In the genomic region with DNA sequence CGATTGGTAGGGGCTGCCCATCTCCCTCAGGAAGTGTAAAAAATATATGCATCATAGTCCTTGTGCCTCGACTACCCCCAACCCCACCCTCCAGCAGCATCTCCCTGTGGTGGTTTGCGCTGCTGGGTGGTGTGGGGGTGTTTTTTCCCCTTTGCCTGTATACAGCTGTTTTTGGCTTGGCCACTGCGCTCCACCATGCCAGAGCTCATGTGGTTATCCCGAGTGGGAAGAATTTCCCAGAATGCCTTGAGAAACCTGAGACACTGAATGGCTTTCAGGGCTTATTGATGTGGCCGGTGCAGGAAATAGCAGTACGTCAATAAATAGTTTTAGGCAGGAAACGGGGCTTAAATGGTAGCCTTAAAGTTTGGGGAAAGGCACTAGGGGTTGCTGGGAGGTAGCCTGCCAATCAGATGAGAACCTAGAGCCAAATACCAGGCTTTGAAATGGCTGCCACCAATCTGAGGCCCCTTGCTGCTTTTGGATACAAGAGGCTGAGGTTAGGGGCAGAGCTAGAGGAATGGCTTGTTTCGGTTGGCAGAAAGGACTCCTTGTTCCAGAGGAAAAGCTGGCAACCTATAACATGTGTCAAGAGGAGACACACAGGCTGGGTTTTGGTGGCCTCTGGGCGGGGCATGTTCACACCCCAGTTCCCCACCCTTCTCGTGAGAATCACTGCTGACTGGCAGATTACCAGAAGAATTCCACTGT, we compare ENCODE assay signal across 10 cellular contexts.
DNase-seq lines count a peak whose midpoint lies in the region; ATAC-seq and TF ChIP-seq lines count a peak whose summit lies in the region.
"Had no signal": no experiment of that assay in that cellular context is flagged by ENCODE, and none has a peak within 500 bp of the region (broad histone marks: within the 10 kb centered on the region; RNA-seq: fewer than 3 reads in every experiment).

No MANE protein-coding gene starts in this region.

- BruUV-seq in Caco-2 (replicated peaks; lab: Mats Ljungman, UMichigan): no TSS peak

- intact Hi-C loops in dendritic cell treated with granulocyte-macrophage colony-stimulating factor and Interleukin-4, amounts not matched to agents 40 ng/mL and 50 ng/mL, for 4 days (cut with micrococcal nuclease): no loop called here
- intact Hi-C loops in Caco-2 (cut with micrococcal nuclease; ENCODE audit: unreplicated experiment): no loop called here

- H3K4me1 Mint-ChIP-seq in dendritic cell treated with granulocyte-macrophage colony-stimulating factor and Interleukin-4, amounts not matched to agents 40 ng/mL and 50 ng/mL, for 4 days (ENCODE audit: low read depth): peaks cover 28% of the 10 kb centered on the region
- peaks cover 36 to 39% of the 10 kb centered on the region in 2 donors for H3K4me1 Mint-ChIP-seq in natural killer cell treated with Interleukin-12 subunit alpha and Interleukin-12 subunit beta and Interleukin-15 and Interleukin-18, amount 100 ng/mL, for 72 hours (ENCODE audit: low read depth in 2 of 2)
- no peaks in the 10 kb centered on the region for H3K4me1 Mint-ChIP-seq in Caco-2 (ENCODE audit: low read depth, unreplicated experiment)

- POLR2A ChIA-PET in Caco-2 (lab: Charles Lee): no interaction called here

- peaks cover 0 to 42% (median 11%) of the 10 kb centered on the region in 11 experiments; a peak in 9 of 22 replicates for H3K36me3 ChIP-seq in BLaER1 treated with 17β-estradiol and CSF1 and Interleukin-3, amounts not matched to agents 10 nM and 100 nM
- H3K36me3 ChIP-seq in Caco-2 (ENCODE audit: control insufficient read depth, insufficient read depth, low read length): no peaks in the 10 kb centered on the region

- CTCF ChIA-PET in Caco-2 (lab: Charles Lee): no interaction called here

- DNase-seq in T follicular helper cell (ENCODE audit: low read depth) (peak; percentile 27), middle frontal gyrus (ENCODE audit: extremely low spot score, low spot score) (no peak), Caco-2 (no peak), mucosa of gallbladder (ENCODE audit: low spot score) (no peak)
- DNase-seq in natural killer cell treated with Interleukin-12 subunit alpha and Interleukin-12 subunit beta and Interleukin-15 and Interleukin-18, amount 100 ng/mL, for 72 hours (ENCODE audit: low spot score): peak; percentile 34
- DNase-seq: NCI-H748 treated with DMSO at 0.1 percent for 48 hours had no signal

- peak overlapping the region in 8 of 11 experiments; percentile 8 to 54 (median 42); a peak in 10 of 22 replicates for H3K27ac ChIP-seq in BLaER1 treated with 17β-estradiol and CSF1 and Interleukin-3, amounts not matched to agents 10 nM and 100 nM

- no peak overlapping the region for H3K4me3 Mint-ChIP-seq in dendritic cell treated with granulocyte-macrophage colony-stimulating factor and Interleukin-4, amounts not matched to agents 40 ng/mL and 50 ng/mL, for 4 days
- H3K4me3 Mint-ChIP-seq in natural killer cell treated with Interleukin-12 subunit alpha and Interleukin-12 subunit beta and Interleukin-15 and Interleukin-18, amount 100 ng/mL, for 72 hours: no peak overlapping the region
- no peak overlapping the region for H3K4me3 Mint-ChIP-seq in Caco-2 (ENCODE audit: unreplicated experiment)
- H3K4me3 Mint-ChIP-seq: neural crest cell had no signal

- no peaks in the 10 kb centered on the region for H3K27me3 Mint-ChIP-seq in dendritic cell treated with granulocyte-macrophage colony-stimulating factor and Interleukin-4, amounts not matched to agents 40 ng/mL and 50 ng/mL, for 4 days
- H3K27me3 Mint-ChIP-seq in natural killer cell treated with Interleukin-12 subunit alpha and Interleukin-12 subunit beta and Interleukin-15 and Interleukin-18, amount 100 ng/mL, for 72 hours: no peaks in the 10 kb centered on the region
- no peaks in the 10 kb centered on the region for H3K27me3 Mint-ChIP-seq in Caco-2 (ENCODE audit: insufficient read depth, unreplicated experiment)

- TF ChIP-seq CTCF in Caco-2 (IDR thresholded peaks at IDR 0.05; ENCODE audit: insufficient read depth in 1 of 2, low read depth in 1 of 2, low read length in 1 of 2, severe bottlenecking in 1 of 2, unreplicated experiment in 1 of 2): no peak

- H3K4me3 ChIP-seq in BLaER1 treated with 17β-estradiol and CSF1 and Interleukin-3, amounts not matched to agents 10 nM and 100 nM: no peak overlapping the region
- no peak overlapping the region for H3K4me3 ChIP-seq in Caco-2 (ENCODE audit: low read depth, low read length)

- H3K9ac ChIP-seq in BLaER1 treated with 17β-estradiol and CSF1 and Interleukin-3, amounts not matched to agents 10 nM and 100 nM: no peak overlapping the region

- peaks cover 41% of the 10 kb centered on the region for H3K36me3 Mint-ChIP-seq in dendritic cell treated with granulocyte-macrophage colony-stimulating factor and Interleukin-4, amounts not matched to agents 40 ng/mL and 50 ng/mL, for 4 days (ENCODE audit: low read depth)
- no peaks in the 10 kb centered on the region for H3K36me3 Mint-ChIP-seq in natural killer cell treated with Interleukin-12 subunit alpha and Interleukin-12 subunit beta and Interleukin-15 and Interleukin-18, amount 100 ng/mL, for 72 hours
- peaks cover 8% of the 10 kb centered on the region for H3K36me3 Mint-ChIP-seq in Caco-2 (ENCODE audit: insufficient read depth, unreplicated experiment)

- H3K4me2 ChIP-seq in BLaER1 treated with 17β-estradiol and CSF1 and Interleukin-3, amounts not matched to agents 10 nM and 100 nM: peak overlapping the region; percentile 34 to 85 (median 68)

- peaks cover 23 to 54% (median 42%) of the 10 kb centered on the region in 10 experiments for H3K4me1 ChIP-seq in BLaER1 treated with 17β-estradiol and CSF1 and Interleukin-3, amounts not matched to agents 10 nM and 100 nM
- peaks cover 9% of the 10 kb centered on the region for H3K4me1 ChIP-seq in Caco-2

- peak overlapping the region; percentile 20 for H3K27ac Mint-ChIP-seq in dendritic cell treated with granulocyte-macrophage colony-stimulating factor and Interleukin-4, amounts not matched to agents 40 ng/mL and 50 ng/mL, for 4 days
- peak overlapping the region; percentile 47 to 78 for H3K27ac Mint-ChIP-seq in natural killer cell treated with Interleukin-12 subunit alpha and Interleukin-12 subunit beta and Interleukin-15 and Interleukin-18, amount 100 ng/mL, for 72 hours
- H3K27ac Mint-ChIP-seq in Caco-2 (ENCODE audit: unreplicated experiment): no peak overlapping the region

- peaks cover 0 to 4% (median 0%) of the 10 kb centered on the region in 11 experiments; a peak in 1 of 22 replicates for H3K9me3 ChIP-seq in BLaER1 treated with 17β-estradiol and CSF1 and Interleukin-3, amounts not matched to agents 10 nM and 100 nM (replicated peaks in 1 of 11)
- no peaks in the 10 kb centered on the region for H3K9me3 ChIP-seq in Caco-2

- peak in 1 of 2 donors; percentile 19 for ATAC-seq in natural killer cell treated with Interleukin-12 subunit alpha and Interleukin-12 subunit beta and Interleukin-15 and Interleukin-18, amount 100 ng/mL, for 72 hours
- no peak for ATAC-seq in HG02763 (IDR thresholded peaks at IDR 0.05; ENCODE audit: unreplicated experiment)

- no peaks in the 10 kb centered on the region for H3K27me3 ChIP-seq in BLaER1 treated with 17β-estradiol and CSF1 and Interleukin-3, amounts not matched to agents 10 nM and 100 nM
- no peaks in the 10 kb centered on the region for H3K27me3 ChIP-seq in Caco-2 (replicated peaks; ENCODE audit: control insufficient read depth, insufficient read depth, low read length)

- no peaks in the 10 kb centered on the region for H3K9me3 Mint-ChIP-seq in dendritic cell treated with granulocyte-macrophage colony-stimulating factor and Interleukin-4, amounts not matched to agents 40 ng/mL and 50 ng/mL, for 4 days
- H3K9me3 Mint-ChIP-seq in natural killer cell treated with Interleukin-12 subunit alpha and Interleukin-12 subunit beta and Interleukin-15 and Interleukin-18, amount 100 ng/mL, for 72 hours: no peaks in the 10 kb centered on the region
- no peaks in the 10 kb centered on the region for H3K9me3 Mint-ChIP-seq in Caco-2 (ENCODE audit: unreplicated experiment)
- H3K9me3 Mint-ChIP-seq: neural crest cell had no signal

- no peaks in the 10 kb centered on the region for H4K20me1 ChIP-seq in BLaER1 treated with 17β-estradiol and CSF1 and Interleukin-3, amounts not matched to agents 10 nM and 100 nM

Comparison
In these comparisons a context has a peak if more than half of its experiments do, and no peak if none do; other contexts are left out.
1. DNase-seq: peak in T follicular helper cell (single experiment) and natural killer cell treated with Interleukin-12 subunit alpha and Interleukin-12 subunit beta and Interleukin-15 and Interleukin-18, amount 100 ng/mL, for 72 hours (single experiment); none in middle frontal gyrus (single experiment), Caco-2 (0 of 2) and mucosa of gallbladder (single experiment).